8 cellular contexts compared by ENCODE assay signal in genomic region chr1:180230791-180231505, GRCh38. TPM values are rescaled to one million over a fixed set of nuclear protein-coding genes. Genes with fewer than 3 reads are reported as not detected.
DNase-seq lines count a peak whose midpoint lies in the region; ATAC-seq and TF ChIP-seq lines count a peak whose summit lies in the region.

No MANE protein-coding gene starts in this region.

- TF ChIP-seq CTCF in BJ (IDR thresholded peaks at IDR 0.05; ENCODE audit: insufficient read depth, low read depth, low read length): no peak
- no peak for TF ChIP-seq CTCF in HFF-Myc (IDR thresholded peaks at IDR 0.05; ENCODE audit: low read depth, low read length, missing control alignments)
- TF ChIP-seq CTCF in psoas muscle (IDR thresholded peaks at IDR 0.05): no peak

- H3K36me3 Mint-ChIP-seq in activated CD8-positive, alpha-beta T cell treated with anti-CD3 and anti-CD28 coated beads, Interleukin-2, amount 10 ng/mL, durations not matched to agents 7 days and 5 days (ENCODE audit: low read depth): no peaks in the 10 kb centered on the region

- H3K4me3 Mint-ChIP-seq in activated CD8-positive, alpha-beta T cell treated with anti-CD3 and anti-CD28 coated beads, Interleukin-2, amount 10 ng/mL, durations not matched to agents 7 days and 5 days: peak overlapping the region; percentile 69

- CTCF ChIA-PET in BJ (lab: Yijun Ruan, JAX): interaction anchor here (1.1 to 2.2 kb wide), 4 partner anchors 17 to 252 kb away, joined by 3 to 8 read pairs (median 3); no protein-coding TSS in a partner anchor
- CTCF ChIA-PET in activated CD8-positive, alpha-beta T cell treated with anti-CD3 and anti-CD28 coated beads, Interleukin-2, amount 10 ng/mL, durations not matched to agents 7 days and 5 days (lab: Charles Lee): interaction anchor here (1.4 to 1.7 kb wide), 3 partner anchors 21 to 50 kb away, joined by 3 to 4 read pairs (median 3); no protein-coding TSS in a partner anchor

- H3K4me1 Mint-ChIP-seq in activated CD8-positive, alpha-beta T cell treated with anti-CD3 and anti-CD28 coated beads, Interleukin-2, amount 10 ng/mL, durations not matched to agents 7 days and 5 days (ENCODE audit: low read depth): peaks cover 29% of the 10 kb centered on the region

- POLR2A ChIA-PET in BJ (lab: Charles Lee): interaction anchor here (0.6 kb wide), 1 partner anchor 881 kb away, joined by 3 read pairs; no protein-coding TSS in a partner anchor
- POLR2A ChIA-PET in activated CD8-positive, alpha-beta T cell treated with anti-CD3 and anti-CD28 coated beads, Interleukin-2, amount 10 ng/mL, durations not matched to agents 7 days and 5 days (lab: Charles Lee): interaction anchor here (0.6 kb wide), 1 partner anchor 348 kb away, joined by 3 read pairs; no protein-coding TSS in a partner anchor

- no peak overlapping the region for H3K27ac ChIP-seq in psoas muscle

- DNase-seq in BJ (ENCODE audit: low read depth) (no peak), HFF-Myc (ENCODE audit: extremely low read depth, low read depth) (no peak), glomerular visceral epithelial cell (ENCODE audit: extremely low spot score) (peak; percentile 55), psoas muscle (no peak)
- no peak for DNase-seq in activated CD8-positive, alpha-beta T cell treated with anti-CD3 and anti-CD28 coated beads, Interleukin-2, amount 10 ng/mL, durations not matched to agents 7 days and 5 days
- no peak for DNase-seq in effector CD4-positive, alpha-beta T cell

- WGBS in psoas muscle, 3 donors: 0 to 1% (median 1%) methylated on average over 60 to 65 of the region's 65 CpGs

- no peaks in the 10 kb centered on the region for H3K9me3 Mint-ChIP-seq in activated CD8-positive, alpha-beta T cell treated with anti-CD3 and anti-CD28 coated beads, Interleukin-2, amount 10 ng/mL, durations not matched to agents 7 days and 5 days (ENCODE audit: insufficient read depth)

- peak; percentile 21 for ATAC-seq in activated CD8-positive, alpha-beta T cell treated with anti-CD3 and anti-CD28 coated beads, Interleukin-2, amount 10 ng/mL, durations not matched to agents 7 days and 5 days
- peak; percentile 17 to 35 (median 22) for ATAC-seq in psoas muscle
- ATAC-seq in GM21526 (IDR thresholded peaks at IDR 0.05; ENCODE audit: low FRiP score, unreplicated experiment): no peak
- no peak for ATAC-seq in HG03045 (IDR thresholded peaks at IDR 0.05; ENCODE audit: unreplicated experiment)

- no peaks in the 10 kb centered on the region for H3K36me3 ChIP-seq in BJ (ENCODE audit: control insufficient read depth, insufficient read depth, low read length)
- H3K36me3 ChIP-seq in psoas muscle (ENCODE audit: insufficient read depth in 1 of 2, low read depth in 1 of 2): no peaks in the 10 kb centered on the region

- peaks cover 70% of the 10 kb centered on the region for H3K27me3 Mint-ChIP-seq in activated CD8-positive, alpha-beta T cell treated with anti-CD3 and anti-CD28 coated beads, Interleukin-2, amount 10 ng/mL, durations not matched to agents 7 days and 5 days (ENCODE audit: low read depth)

- H3K27me3 ChIP-seq in BJ (ENCODE audit: control insufficient read depth, insufficient read depth, low read length): peaks cover 56% of the 10 kb centered on the region
- peaks cover 0 to 99% (median 57%) of the 10 kb centered on the region in 3 donors for H3K27me3 ChIP-seq in psoas muscle (ENCODE audit: insufficient read depth in 3 of 3, low read length in 2 of 3)

- H3K4me3 ChIP-seq in BJ (ENCODE audit: low read depth, low read length) (peak overlapping the region; percentile 49), HFF-Myc (replicated peaks; ENCODE audit: low read depth, low read length) (peak overlapping the region; percentile 45), psoas muscle (peak overlapping the region; percentile 76)

- H3K9me3 ChIP-seq in psoas muscle: no peaks in the 10 kb centered on the region

- no peak overlapping the region for H3K27ac Mint-ChIP-seq in activated CD8-positive, alpha-beta T cell treated with anti-CD3 and anti-CD28 coated beads, Interleukin-2, amount 10 ng/mL, durations not matched to agents 7 days and 5 days

- peaks cover 41% of the 10 kb centered on the region for H3K4me1 ChIP-seq in psoas muscle

- intact Hi-C loops in psoas muscle (cut with DNase I): no loop called here

RNA-seq across cellular contexts. Expression of gene LHX4, which starts 0.9 kb away (rescaled TPM):
- 0.06 and 0.11 TPM in 2 replicates for polyA plus RNA-seq in BJ (2011; rRNA removed)
- polyA minus RNA-seq in BJ (2011; rRNA and poly(A)+ RNA removed): 0.05 and 0.15 TPM in 2 replicates
- not detected for total RNA-seq in activated CD8-positive, alpha-beta T cell treated with anti-CD3 and anti-CD28 coated beads, Interleukin-2, amount 10 ng/mL, durations not matched to agents 7 days and 5 days
- total RNA-seq in psoas muscle: not detected
- under 1 TPM in 2 of 3 donors, not detected in 1; 0.01 to 0.04 TPM for polyA plus RNA-seq in psoas muscle

Comparison
In these comparisons a context has a peak if more than half of its experiments do, and no peak if none do; other contexts are left out.
1. ATAC-seq: peak in activated CD8-positive, alpha-beta T cell treated with anti-CD3 and anti-CD28 coated beads, Interleukin-2, amount 10 ng/mL, durations not matched to agents 7 days and 5 days (single experiment) and psoas muscle (4 of 4); none in GM21526 (single experiment) and HG03045 (single experiment).
2. Peak in every context shown above with its lines, with median percentiles within 50 percentile points of each other: H3K4me3 ChIP-seq.